ENCODE assay signal across 19 cellular contexts in genomic region chr12:108548954-108549521, GRCh38. TPM values are rescaled to one million over a fixed set of nuclear protein-coding genes. Genes with fewer than 3 reads are reported as not detected.
DNase-seq lines count a peak whose midpoint lies in the region; ATAC-seq, FAIRE-seq and TF ChIP-seq lines count a peak whose summit lies in the region.
"Had no signal": no experiment of that assay in that cellular context is flagged by ENCODE, and none has a peak within 500 bp of the region (broad histone marks: within the 10 kb centered on the region; RNA-seq: fewer than 3 reads in every experiment).

No MANE protein-coding gene starts in this region.

- ATAC-seq in HG02763 (IDR thresholded peaks at IDR 0.05; ENCODE audit: unreplicated experiment): no peak
- ATAC-seq in SK-N-SH treated with all-trans-retinoic acid at 6 μM for 48 hours: no peak
- ATAC-seq: GM23338 had no signal

- no peaks in the 10 kb centered on the region for H3K9me3 Mint-ChIP-seq in activated naive CD4-positive, alpha-beta T cell treated with anti-CD3 and anti-CD28 coated beads, Interleukin-2, amount 50 U/mL, for 24 hours
- H3K9me3 Mint-ChIP-seq in activated naive CD4-positive, alpha-beta T cell treated with anti-CD3 and anti-CD28 coated beads for 36 hours: no peaks in the 10 kb centered on the region
- H3K9me3 Mint-ChIP-seq: CD4-positive, CD25-positive, alpha-beta regulatory T cell; GM23338 had no signal

- H3K36me3 ChIP-seq in prostate gland: no peaks in the 10 kb centered on the region

- intact Hi-C loops in activated naive CD4-positive, alpha-beta T cell treated with anti-CD3 and anti-CD28 coated beads for 36 hours (cut with micrococcal nuclease): no loop called here
- intact Hi-C loops in prostate gland (cut with DNase I): no loop called here

- H3K27me3 ChIP-seq in prostate gland (replicated peaks; ENCODE audit: insufficient read depth): no peaks in the 10 kb centered on the region
- H3K27me3 ChIP-seq: MG63 had no signal

- TF ChIP-seq CTCF in VCaP (conservative IDR thresholded peaks at IDR 0.05): no peak
- TF ChIP-seq CTCF in prostate gland (IDR thresholded peaks at IDR 0.05): no peak

- peaks cover 5% of the 10 kb centered on the region for H3K4me1 ChIP-seq in prostate gland (replicated peaks)

- H3K4me3 Mint-ChIP-seq in activated naive CD4-positive, alpha-beta T cell treated with anti-CD3 and anti-CD28 coated beads, Interleukin-2, amount 50 U/mL, for 24 hours: no peak overlapping the region
- H3K4me3 Mint-ChIP-seq in activated naive CD4-positive, alpha-beta T cell treated with anti-CD3 and anti-CD28 coated beads for 36 hours: no peak overlapping the region
- H3K4me3 Mint-ChIP-seq: CD4-positive, CD25-positive, alpha-beta regulatory T cell; GM23338 had no signal

- no peaks in the 10 kb centered on the region for H3K27me3 Mint-ChIP-seq in activated naive CD4-positive, alpha-beta T cell treated with anti-CD3 and anti-CD28 coated beads, Interleukin-2, amount 50 U/mL, for 24 hours
- H3K27me3 Mint-ChIP-seq in activated naive CD4-positive, alpha-beta T cell treated with anti-CD3 and anti-CD28 coated beads for 36 hours (ENCODE audit: low read depth): no peaks in the 10 kb centered on the region
- H3K27me3 Mint-ChIP-seq: CD4-positive, CD25-positive, alpha-beta regulatory T cell had no signal

- H3K36me3 Mint-ChIP-seq in activated naive CD4-positive, alpha-beta T cell treated with anti-CD3 and anti-CD28 coated beads, Interleukin-2, amount 50 U/mL, for 24 hours: peaks cover 12% of the 10 kb centered on the region
- H3K36me3 Mint-ChIP-seq in activated naive CD4-positive, alpha-beta T cell treated with anti-CD3 and anti-CD28 coated beads for 36 hours (ENCODE audit: low read depth): peaks cover 35% of the 10 kb centered on the region

- 44% methylated on average over 7 of the region's 7 CpGs for WGBS in prostate gland

- no peak overlapping the region for H3K4me3 ChIP-seq in prostate gland
- H3K4me3 ChIP-seq: GM23338, MG63 had no signal

- peaks cover 45% of the 10 kb centered on the region for H3K4me1 Mint-ChIP-seq in activated naive CD4-positive, alpha-beta T cell treated with anti-CD3 and anti-CD28 coated beads, Interleukin-2, amount 50 U/mL, for 24 hours
- peaks cover 38% of the 10 kb centered on the region for H3K4me1 Mint-ChIP-seq in activated naive CD4-positive, alpha-beta T cell treated with anti-CD3 and anti-CD28 coated beads for 36 hours (ENCODE audit: low read depth)

- peak overlapping the region; percentile 53 for H3K27ac ChIP-seq in VCaP
- H3K27ac ChIP-seq in prostate gland: peak overlapping the region; percentile 2 to 57
- H3K27ac ChIP-seq: KMS-11 had no signal

- DNase-seq in activated naive CD4-positive, alpha-beta T cell treated with anti-CD3 and anti-CD28 coated beads for 36 hours: no peak
- DNase-seq in GM19239 (ENCODE audit: insufficient read length, low spot score) (no peak), prostate gland (ENCODE audit: low spot score) (no peak), MV-4-11 (lab: John Stamatoyannopoulos, UW) (no peak)
- DNase-seq: AML-193; CD4-positive, CD25-positive, alpha-beta regulatory T cell; DMS79; GF-D8; MG63; NCI-H187 treated with DMSO at 0.1 percent for 48 hours; NCI-H2171; NCI-H510A; SIG-M5 had no signal

- H3K9me3 ChIP-seq in prostate gland: no peaks in the 10 kb centered on the region
- H3K9me3 ChIP-seq: MG63 had no signal

- CTCF ChIA-PET in activated naive CD4-positive, alpha-beta T cell treated with anti-CD3 and anti-CD28 coated beads for 36 hours (lab: Charles Lee): interaction anchor here (0.6 to 2.0 kb wide), 4 partner anchors 62 to 942 kb away, joined by 3 to 9 read pairs (median 4); no protein-coding TSS in a partner anchor

- H3K27ac Mint-ChIP-seq in activated naive CD4-positive, alpha-beta T cell treated with anti-CD3 and anti-CD28 coated beads, Interleukin-2, amount 50 U/mL, for 24 hours: peak overlapping the region; percentile 12
- H3K27ac Mint-ChIP-seq in activated naive CD4-positive, alpha-beta T cell treated with anti-CD3 and anti-CD28 coated beads for 36 hours: no peak overlapping the region
- H3K27ac Mint-ChIP-seq: GM23338 had no signal

- peak; percentile 31 for FAIRE-seq in GM19239 (lab: Jason Lieb, UNC)

- TF ChIP-seq POLR2A in prostate gland (IDR thresholded peaks at IDR 0.05): no peak

TF ChIP-seq in SK-N-SH treated with all-trans-retinoic acid at 6 μM for 48 hours, 23 proteins besides CTCF, POLR2A, EP300 and RAD21:
- TF ChIP-seq ISL1 (CRISPR knock-in tag; IDR thresholded peaks at IDR 0.05): no peak

RNA-seq across cellular contexts. Expression of gene SART3, which starts 11.9 kb away (rescaled TPM):
- 10 to 100 TPM; 81.9 to 82.5 TPM for total RNA-seq in activated naive CD4-positive, alpha-beta T cell treated with anti-CD3 and anti-CD28 coated beads for 36 hours
- 100 to 1,000 TPM in 1 of 2 donors, 10 to 100 TPM in 1; 54.1 to 112 TPM for total RNA-seq in prostate gland

RNA-seq across cellular contexts. Expression of gene ISCU, which starts 13.4 kb away (rescaled TPM):
- total RNA-seq in activated naive CD4-positive, alpha-beta T cell treated with anti-CD3 and anti-CD28 coated beads for 36 hours: 100 to 1,000 TPM; 103 to 105 TPM
- total RNA-seq in prostate gland: 100 to 1,000 TPM; 170 to 203 TPM

RNA-seq across cellular contexts. Expression of gene FICD, which starts 34.0 kb away (rescaled TPM):
- 1 to 10 TPM; 3.4 to 3.7 TPM for total RNA-seq in activated naive CD4-positive, alpha-beta T cell treated with anti-CD3 and anti-CD28 coated beads for 36 hours
- 10 to 100 TPM in 1 of 2 donors, 1 to 10 TPM in 1; 8.2 to 10.7 TPM for total RNA-seq in prostate gland

RNA-seq across cellular contexts. Expression of gene TMEM119, which starts 48.8 kb away (rescaled TPM):
- not detected for total RNA-seq in activated naive CD4-positive, alpha-beta T cell treated with anti-CD3 and anti-CD28 coated beads for 36 hours
- total RNA-seq in prostate gland: 10 to 100 TPM in 1 of 2 donors, 1 to 10 TPM in 1; 1.7 to 19.1 TPM
